ENCODE assay signal across 22 cellular contexts in the genomic region with DNA sequence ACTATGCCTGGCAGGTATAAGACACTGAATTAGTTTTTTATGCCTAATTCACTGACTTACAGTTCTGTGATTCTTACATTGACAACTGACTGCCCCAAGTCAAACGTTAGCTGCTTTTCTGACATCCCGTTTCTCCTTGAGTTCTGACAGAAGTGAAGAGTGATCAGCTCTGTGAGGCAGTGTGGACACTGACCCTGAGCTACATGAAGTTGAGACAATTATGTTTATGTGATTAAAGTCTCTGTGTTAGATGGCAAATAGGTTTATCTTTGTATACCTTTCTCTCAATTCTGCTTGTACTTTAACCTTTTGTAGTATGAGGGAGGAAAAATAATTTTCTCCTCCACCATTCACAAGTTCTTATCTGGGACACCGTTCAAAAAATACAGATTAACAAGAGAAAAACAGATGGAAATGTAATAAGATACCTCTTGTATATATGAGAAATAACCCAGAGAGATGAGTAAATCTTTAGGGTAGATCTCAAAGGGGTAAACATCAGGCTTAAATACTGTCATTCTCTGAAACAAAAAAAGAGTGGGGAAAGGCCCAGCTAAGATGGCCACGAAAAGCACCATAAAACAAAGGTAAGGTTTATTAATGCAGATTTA.
"Had no signal": no experiment of that assay in that cellular context is flagged by ENCODE, and none has a peak within 500 bp of the region (broad histone marks: within the 10 kb centered on the region; RNA-seq: fewer than 3 reads in every experiment).

No MANE protein-coding gene starts in this region.

- H3K36me3 ChIP-seq: cardiac muscle cell, left ventricle myocardium inferior, neural progenitor cell, transverse colon had no signal

- H3K4me2 ChIP-seq: neural progenitor cell, smooth muscle cell had no signal

- ATAC-seq: activated CD4-positive, CD25-positive, alpha-beta regulatory T cell treated with anti-CD3 and anti-CD28 coated beads, Interleukin-2, amount 50 U/mL, for 24 hours; activated CD8-positive, alpha-beta memory T cell treated with anti-CD3 and anti-CD28 coated beads, Interleukin-2, amount 10 ng/mL, durations not matched to agents 7 days and 5 days; activated CD8-positive, alpha-beta T cell treated with anti-CD3 and anti-CD28 coated beads for 36 hours; body of pancreas; sciatic nerve; stimulated activated naive B cell treated with anti-CD40 and anti-IgM and Interleukin-4, amounts not matched to agents 10 μg/mL and 1 μg/mL and 100 μg/mL, for 72 hours had no signal

- H3K9ac ChIP-seq: neural progenitor cell had no signal

- H3K9me3 ChIP-seq: body of pancreas, left ventricle myocardium inferior, transverse colon had no signal

- H3K4me3 ChIP-seq: body of pancreas, cardiac muscle cell, left ventricle myocardium inferior, neural progenitor cell, smooth muscle cell, transverse colon had no signal

- H3K27ac ChIP-seq: body of pancreas, cardiac muscle cell, left ventricle myocardium inferior, neural progenitor cell had no signal

- DNase-seq: activated CD4-positive, alpha-beta T cell treated with anti-CD3 and anti-CD28 coated beads, Interleukin-2, amount 10 ng/mL, durations not matched to agents 24 days and 14 days; activated CD8-positive, alpha-beta memory T cell treated with anti-CD3 and anti-CD28 coated beads, Interleukin-2, amount 10 ng/mL, durations not matched to agents 7 days and 5 days; activated CD8-positive, alpha-beta T cell treated with anti-CD3 and anti-CD28 coated beads for 36 hours; activated gamma-delta T cell treated with Interleukin-2 at 50 U/mL for 16 hours; anterior cingulate cortex; body of pancreas; erythroblast; foreskin fibroblast; kidney glomerular epithelial cell; left ventricle myocardium inferior; naive B cell; posterior cingulate gyrus; stimulated activated CD4-positive, alpha-beta T cell treated with anti-CD3 and anti-CD28 coated beads, Interleukin-2, amount 100 ng/mL, for 48 hours; stimulated activated CD8-positive, alpha-beta memory T cell treated with anti-CD3 and anti-CD28 coated beads, Interleukin-4, amount 100 ng/mL, for 48 hours; stimulated activated naive B cell treated with anti-CD40 and anti-IgM and Interleukin-4, amounts not matched to agents 10 μg/mL and 1 μg/mL and 100 μg/mL, for 72 hours; T-helper 2 cell; transverse colon had no signal

- H2AFZ ChIP-seq: neural progenitor cell had no signal

- H3K27me3 ChIP-seq: body of pancreas, cardiac muscle cell, neural progenitor cell, transverse colon had no signal
